In genomic region chrX:13764765-13765164, GRCh38 we compare ENCODE assay signal across 12 cellular contexts. TPM values are rescaled to one million over a fixed set of nuclear protein-coding genes. Genes with fewer than 3 reads are reported as not detected.
DNase-seq lines count a peak whose midpoint lies in the region; ATAC-seq and TF ChIP-seq lines count a peak whose summit lies in the region.
"Had no signal": no experiment of that assay in that cellular context is flagged by ENCODE, and none has a peak within 500 bp of the region (broad histone marks: within the 10 kb centered on the region; RNA-seq: fewer than 3 reads in every experiment).

No MANE protein-coding gene starts in this region.

- H3K27me3 ChIP-seq in testis (no peaks in the 10 kb centered on the region), MG63 (no peaks in the 10 kb centered on the region)

- peak; percentile 47 for ATAC-seq in left colon
- no peak for ATAC-seq in HG03097 (IDR thresholded peaks at IDR 0.05; ENCODE audit: low FRiP score, unreplicated experiment)
- ATAC-seq: naive thymus-derived CD8-positive, alpha-beta T cell had no signal

- 53 to 57% methylated on average over 2 to 6 of the region's 6 CpGs for WGBS in testis, 2 donors

- TF ChIP-seq POLR2A in testis (IDR thresholded peaks at IDR 0.05): no peak

- peak in 1 of 3 experiments; percentile 14 for TF ChIP-seq CTCF in testis (IDR thresholded peaks at IDR 0.05)

- peak overlapping the region in 1 of 2 donors; percentile 41 for H3K27ac ChIP-seq in testis

- H3K36me3 ChIP-seq in testis (ENCODE audit: low read depth, missing control alignments) (no peaks in the 10 kb centered on the region), MG63 (peaks cover 5% of the 10 kb centered on the region)

- H3K4me3 ChIP-seq in testis: no peak overlapping the region
- H3K4me3 ChIP-seq in MG63: no peak overlapping the region

- peaks cover 2% of the 10 kb centered on the region for H3K4me1 ChIP-seq in testis

- peak in 2 of 3 experiments; percentile 25 to 56 for DNase-seq in NCI-H1417 (lab: John Stamatoyannopoulos, UW)
- no peak for DNase-seq in NCI-H1417 treated with DMSO at 0.1 percent for 48 hours (lab: John Stamatoyannopoulos, UW)
- peak; percentile 82 for DNase-seq in cerebellar cortex (ENCODE audit: low spot score)
- no peak for DNase-seq in left colon
- peak; percentile 38 for DNase-seq in testis
- no peak for DNase-seq in NOMO-1 (lab: John Stamatoyannopoulos, UW; ENCODE audit: unreplicated experiment in 2 of 2)
- DNase-seq in MG63: no peak
- DNase-seq: activated CD4-positive, alpha-beta T cell treated with anti-CD3 and anti-CD28 coated beads, Interleukin-2, amount 10 ng/mL, durations not matched to agents 24 days and 14 days; effector memory CD4-positive, alpha-beta T cell; naive thymus-derived CD8-positive, alpha-beta T cell; NCI-H345 had no signal

- H3K9me3 ChIP-seq in testis (no peaks in the 10 kb centered on the region), MG63 (no peaks in the 10 kb centered on the region)

- intact Hi-C loops in left colon (cut with DNase I, micrococcal nuclease): no loop called here
- intact Hi-C loops in testis (cut with DNase I; ENCODE audit: low total_unique reads): no loop called here

RNA-seq across cellular contexts. Expression of gene OFD1, which starts 30.2 kb away (rescaled TPM):
- 10 to 100 TPM; 27.7 to 36.3 TPM for total RNA-seq in left colon
- 10 to 100 TPM; 36.3 to 39.7 TPM for total RNA-seq in testis
- 11.5 TPM for polyA plus RNA-seq in testis (ENCODE audit: insufficient read depth, low read depth, low replicate concordance)
- total RNA-seq in MG63 (2014; rRNA removed; shearing (Covaris generic); ENCODE audit: low replicate concordance): 9.6 and 38.4 TPM in 2 replicates

RNA-seq across cellular contexts. Expression of gene TRAPPC2, which starts 30.3 kb away (rescaled TPM):
- total RNA-seq in left colon (10 to 100 TPM; 21.7 TPM), testis (1 to 10 TPM; 8.7 to 9.7 TPM)
- polyA plus RNA-seq in testis (ENCODE audit: insufficient read depth, low read depth, low replicate concordance): 7.1 TPM
- 14.6 and 38.0 TPM in 2 replicates for total RNA-seq in MG63 (2014; rRNA removed; shearing (Covaris generic); ENCODE audit: low replicate concordance)

RNA-seq across cellular contexts. Expression of gene GPM6B, which starts 52.1 kb away (rescaled TPM):
- total RNA-seq in left colon (1 to 10 TPM; 1.9 to 9.3 TPM), testis (10 to 100 TPM in 1 of 2 donors, 1 to 10 TPM in 1; 5.4 to 10.2 TPM)
- polyA plus RNA-seq in testis (ENCODE audit: insufficient read depth, low read depth, low replicate concordance): 8.5 TPM
- total RNA-seq in MG63 (2014; rRNA removed; shearing (Covaris generic); ENCODE audit: low replicate concordance): 0.16 TPM in 1 of 2 replicates, not detected in the other
- total RNA-seq: activated CD4-positive, alpha-beta T cell treated with anti-CD3 and anti-CD28 coated beads, Interleukin-2, amount 10 ng/mL, durations not matched to agents 24 days and 14 days; naive thymus-derived CD8-positive, alpha-beta T cell had no signal

Comparison
In these comparisons a context has a peak if more than half of its experiments do, and no peak if none do; other contexts are left out.
1. DNase-seq: peak in NCI-H1417 (2 of 3), cerebellar cortex (single experiment) and testis (single experiment); none in NCI-H1417 treated with DMSO at 0.1 percent for 48 hours (single experiment), left colon (0 of 2), NOMO-1 (0 of 2) and MG63 (single experiment).